In the genomic region with DNA sequence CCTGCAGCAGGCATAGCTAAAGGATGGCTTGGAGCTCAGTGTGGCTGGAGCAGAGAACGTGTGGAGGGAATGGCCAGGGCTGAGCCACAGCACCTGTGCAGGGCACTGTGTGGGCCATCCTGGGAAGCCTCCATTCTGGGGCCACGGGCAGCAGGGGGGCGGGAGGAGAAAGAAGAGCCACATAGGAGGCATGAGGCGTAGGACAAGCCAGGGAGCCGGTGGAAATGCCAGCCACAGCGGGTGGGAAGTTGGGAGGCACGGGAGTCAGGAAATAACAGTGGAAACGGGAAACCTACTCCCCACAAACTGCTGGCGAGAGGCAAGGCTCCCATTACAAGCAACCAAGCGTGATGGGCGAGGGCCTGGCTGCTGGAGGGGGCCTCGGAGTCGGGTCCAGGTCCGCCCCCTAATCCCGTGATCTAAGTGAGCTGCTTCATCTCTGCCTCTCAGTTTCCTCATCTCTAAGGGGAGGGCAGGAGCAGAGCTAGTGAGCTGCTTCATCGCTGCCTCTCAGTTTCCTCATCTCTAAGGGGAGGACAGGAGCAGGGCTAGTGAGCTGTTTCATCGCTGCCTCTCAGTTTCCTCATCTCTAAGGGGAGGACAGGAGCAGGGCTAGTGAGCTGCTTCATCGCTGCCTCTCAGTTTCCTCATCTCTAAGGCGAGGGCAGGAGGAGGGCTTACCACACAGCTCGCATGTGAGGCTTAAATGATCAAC, we compare ENCODE assay signal across 1 cellular context.
TF ChIP-seq lines count a peak whose summit lies in the region.

No MANE protein-coding gene starts in this region.

TF ChIP-seq in HepG2, 621 proteins besides CTCF, POLR2A, EP300 and RAD21 (continued from another document):
- TF ChIP-seq, protein P1, sequence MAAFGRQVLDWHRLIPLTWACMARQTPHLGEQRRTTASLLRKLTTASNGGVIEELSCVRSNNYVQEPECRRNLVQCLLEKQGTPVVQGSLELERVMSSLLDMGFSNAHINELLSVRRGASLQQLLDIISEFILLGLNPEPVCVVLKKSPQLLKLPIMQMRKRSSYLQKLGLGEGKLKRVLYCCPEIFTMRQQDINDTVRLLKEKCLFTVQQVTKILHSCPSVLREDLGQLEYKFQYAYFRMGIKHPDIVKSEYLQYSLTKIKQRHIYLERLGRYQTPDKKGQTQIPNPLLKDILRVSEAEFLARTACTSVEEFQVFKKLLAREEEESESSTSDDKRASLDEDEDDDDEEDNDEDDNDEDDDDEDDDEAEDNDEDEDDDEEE (CRISPR knock-in tag; IDR thresholded peaks at IDR 0.05) = peak; percentile 57; the same call in 1 of the 2 replicates
- peak; percentile 50; the same call in 1 of the 2 replicates for TF ChIP-seq NRL (CRISPR knock-in tag; IDR thresholded peaks at IDR 0.05; ENCODE audit: borderline replicate concordance)
- TF ChIP-seq, protein P2, sequence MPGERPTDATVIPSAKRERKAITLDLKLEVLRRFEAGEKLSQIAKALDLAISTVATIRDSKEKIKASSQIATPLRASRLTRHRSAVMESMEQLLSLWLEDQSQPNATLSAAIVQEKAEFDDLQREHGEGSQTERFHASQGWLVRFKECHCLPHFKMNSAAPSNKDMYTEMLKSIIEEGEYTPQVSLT (CRISPR knock-in tag; IDR thresholded peaks at IDR 0.05; ENCODE audit: borderline replicate concordance, low read depth) = no peak
- no peak for TF ChIP-seq NFE2L1 (CRISPR knock-in tag; IDR thresholded peaks at IDR 0.05; ENCODE audit: borderline replicate concordance)
- 0 out of 2 replicates have a peak, but pooled peaks have one; percentile 25 for TF ChIP-seq SSRP1 (CRISPR knock-in tag; IDR thresholded peaks at IDR 0.05)
- TF ChIP-seq, protein P3, sequence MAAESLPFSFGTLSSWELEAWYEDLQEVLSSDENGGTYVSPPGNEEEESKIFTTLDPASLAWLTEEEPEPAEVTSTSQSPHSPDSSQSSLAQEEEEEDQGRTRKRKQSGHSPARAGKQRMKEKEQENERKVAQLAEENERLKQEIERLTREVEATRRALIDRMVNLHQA (CRISPR knock-in tag; IDR thresholded peaks at IDR 0.05) = no peak
- TF ChIP-seq ZNF331 (CRISPR knock-in tag; IDR thresholded peaks at IDR 0.05) = no peak
- no peak for TF ChIP-seq ZNF703 (CRISPR knock-in tag; IDR thresholded peaks at IDR 0.05; ENCODE audit: borderline replicate concordance)
- no peak for TF ChIP-seq FOXC1 (CRISPR knock-in tag; IDR thresholded peaks at IDR 0.05; ENCODE audit: borderline replicate concordance)
- 0 out of 2 replicates have a peak, but pooled peaks have one; percentile 17 for TF ChIP-seq BORCS8-MEF2B (CRISPR knock-in tag; IDR thresholded peaks at IDR 0.05)
- no peak for TF ChIP-seq SNRNP70 (IDR thresholded peaks at IDR 0.05; ENCODE audit: low read depth, low read length)
- no peak for TF ChIP-seq PCBP2 (optimal IDR thresholded peaks at IDR 0.05; ENCODE audit: low read depth, low read length, poor library complexity, severe bottlenecking)
- 0 out of 2 replicates have a peak, but pooled peaks have one; percentile 15 for TF ChIP-seq ZNF879 (CRISPR knock-in tag; IDR thresholded peaks at IDR 0.05)
- TF ChIP-seq, protein P4, sequence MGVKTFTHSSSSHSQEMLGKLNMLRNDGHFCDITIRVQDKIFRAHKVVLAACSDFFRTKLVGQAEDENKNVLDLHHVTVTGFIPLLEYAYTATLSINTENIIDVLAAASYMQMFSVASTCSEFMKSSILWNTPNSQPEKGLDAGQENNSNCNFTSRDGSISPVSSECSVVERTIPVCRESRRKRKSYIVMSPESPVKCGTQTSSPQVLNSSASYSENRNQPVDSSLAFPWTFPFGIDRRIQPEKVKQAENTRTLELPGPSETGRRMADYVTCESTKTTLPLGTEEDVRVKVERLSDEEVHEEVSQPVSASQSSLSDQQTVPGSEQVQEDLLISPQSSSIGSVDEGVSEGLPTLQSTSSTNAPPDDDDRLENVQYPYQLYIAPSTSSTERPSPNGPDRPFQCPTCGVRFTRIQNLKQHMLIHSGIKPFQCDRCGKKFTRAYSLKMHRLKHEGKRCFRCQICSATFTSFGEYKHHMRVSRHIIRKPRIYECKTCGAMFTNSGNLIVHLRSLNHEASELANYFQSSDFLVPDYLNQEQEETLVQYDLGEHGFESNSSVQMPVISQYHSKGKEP (CRISPR knock-in tag; IDR thresholded peaks at IDR 0.05) = no peak
- TF ChIP-seq, protein P5, sequence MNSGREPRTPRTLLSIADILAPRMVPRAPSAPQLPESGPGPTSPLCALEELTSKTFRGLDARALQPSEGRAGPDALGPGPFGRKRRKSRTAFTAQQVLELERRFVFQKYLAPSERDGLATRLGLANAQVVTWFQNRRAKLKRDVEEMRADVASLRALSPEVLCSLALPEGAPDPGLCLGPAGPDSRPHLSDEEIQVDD (CRISPR knock-in tag; IDR thresholded peaks at IDR 0.05; ENCODE audit: borderline replicate concordance) = no peak
- no peak for TF ChIP-seq MYC (CRISPR knock-in tag; IDR thresholded peaks at IDR 0.05; ENCODE audit: borderline replicate concordance)
- TF ChIP-seq MTF2 (CRISPR knock-in tag; IDR thresholded peaks at IDR 0.05; ENCODE audit: borderline replicate concordance) = no peak
- TF ChIP-seq, protein P6, sequence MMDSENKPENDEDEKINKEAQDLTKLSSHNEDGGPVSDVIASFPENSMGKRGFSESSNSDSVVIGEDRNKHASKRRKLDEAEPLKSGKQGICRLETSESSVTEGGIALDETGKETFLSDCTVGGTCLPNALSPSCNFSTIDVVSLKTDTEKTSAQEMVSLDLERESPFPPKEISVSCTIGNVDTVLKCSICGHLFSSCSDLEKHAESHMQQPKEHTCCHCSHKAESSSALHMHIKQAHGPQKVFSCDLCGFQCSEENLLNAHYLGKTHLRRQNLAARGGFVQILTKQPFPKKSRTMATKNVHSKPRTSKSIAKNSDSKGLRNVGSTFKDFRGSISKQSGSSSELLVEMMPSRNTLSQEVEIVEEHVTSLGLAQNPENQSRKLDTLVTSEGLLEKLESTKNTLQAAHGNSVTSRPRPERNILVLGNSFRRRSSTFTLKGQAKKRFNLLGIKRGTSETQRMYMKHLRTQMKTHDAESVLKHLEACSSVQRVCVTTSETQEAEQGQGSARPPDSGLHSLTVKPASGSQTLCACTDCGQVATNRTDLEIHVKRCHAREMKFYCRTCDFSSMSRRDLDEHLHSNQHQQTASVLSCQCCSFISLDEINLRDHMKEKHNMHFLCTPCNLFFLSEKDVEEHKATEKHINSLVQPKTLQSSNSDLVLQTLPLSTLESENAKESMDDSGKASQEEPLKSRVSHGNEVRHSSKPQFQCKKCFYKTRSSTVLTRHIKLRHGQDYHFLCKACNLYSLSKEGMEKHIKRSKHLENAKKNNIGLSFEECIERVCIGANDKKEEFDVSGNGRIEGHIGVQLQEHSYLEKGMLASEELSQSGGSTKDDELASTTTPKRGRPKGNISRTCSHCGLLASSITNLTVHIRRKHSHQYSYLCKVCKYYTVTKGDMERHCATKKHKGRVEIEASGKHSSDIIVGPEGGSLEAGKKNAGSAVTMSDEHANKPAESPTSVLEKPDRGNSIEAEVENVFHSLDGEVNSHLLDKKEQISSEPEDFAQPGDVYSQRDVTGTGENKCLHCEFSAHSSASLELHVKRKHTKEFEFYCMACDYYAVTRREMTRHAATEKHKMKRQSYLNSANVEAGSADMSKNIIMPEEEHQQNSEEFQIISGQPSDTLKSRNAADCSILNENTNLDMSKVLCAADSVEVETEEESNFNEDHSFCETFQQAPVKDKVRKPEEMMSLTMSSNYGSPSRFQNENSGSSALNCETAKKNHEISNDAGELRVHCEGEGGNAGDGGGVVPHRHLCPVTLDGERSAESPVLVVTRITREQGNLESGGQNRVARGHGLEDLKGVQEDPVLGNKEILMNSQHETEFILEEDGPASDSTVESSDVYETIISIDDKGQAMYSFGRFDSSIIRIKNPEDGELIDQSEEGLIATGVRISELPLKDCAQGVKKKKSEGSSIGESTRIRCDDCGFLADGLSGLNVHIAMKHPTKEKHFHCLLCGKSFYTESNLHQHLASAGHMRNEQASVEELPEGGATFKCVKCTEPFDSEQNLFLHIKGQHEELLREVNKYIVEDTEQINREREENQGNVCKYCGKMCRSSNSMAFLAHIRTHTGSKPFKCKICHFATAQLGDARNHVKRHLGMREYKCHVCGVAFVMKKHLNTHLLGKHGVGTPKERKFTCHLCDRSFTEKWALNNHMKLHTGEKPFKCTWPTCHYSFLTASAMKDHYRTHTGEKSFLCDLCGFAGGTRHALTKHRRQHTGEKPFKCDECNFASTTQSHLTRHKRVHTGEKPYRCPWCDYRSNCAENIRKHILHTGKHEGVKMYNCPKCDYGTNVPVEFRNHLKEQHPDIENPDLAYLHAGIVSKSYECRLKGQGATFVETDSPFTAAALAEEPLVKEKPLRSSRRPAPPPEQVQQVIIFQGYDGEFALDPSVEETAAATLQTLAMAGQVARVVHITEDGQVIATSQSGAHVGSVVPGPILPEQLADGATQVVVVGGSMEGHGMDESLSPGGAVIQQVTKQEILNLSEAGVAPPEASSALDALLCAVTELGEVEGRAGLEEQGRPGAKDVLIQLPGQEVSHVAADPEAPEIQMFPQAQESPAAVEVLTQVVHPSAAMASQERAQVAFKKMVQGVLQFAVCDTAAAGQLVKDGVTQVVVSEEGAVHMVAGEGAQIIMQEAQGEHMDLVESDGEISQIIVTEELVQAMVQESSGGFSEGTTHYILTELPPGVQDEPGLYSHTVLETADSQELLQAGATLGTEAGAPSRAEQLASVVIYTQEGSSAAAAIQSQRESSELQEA (CRISPR knock-in tag; IDR thresholded peaks at IDR 0.05; ENCODE audit: not compliant biosample characterization) = no peak
- no peak for TF ChIP-seq CENPX (CRISPR knock-in tag; IDR thresholded peaks at IDR 0.05)
- no peak for TF ChIP-seq ZNF83 (CRISPR knock-in tag; IDR thresholded peaks at IDR 0.05; ENCODE audit: borderline replicate concordance)
- TF ChIP-seq FOXK1 (CRISPR knock-in tag; IDR thresholded peaks at IDR 0.05; ENCODE audit: borderline replicate concordance, low read depth) = peak; percentile 6; the same call in 1 of the 2 replicates
- TF ChIP-seq NCOR1 (IDR thresholded peaks at IDR 0.05; ENCODE audit: borderline replicate concordance, low read length) = no peak
- no peak for TF ChIP-seq MEF2D (CRISPR knock-in tag; IDR thresholded peaks at IDR 0.05)
- no peak for TF ChIP-seq ZNF34 (CRISPR knock-in tag; IDR thresholded peaks at IDR 0.05; ENCODE audit: borderline replicate concordance)
- TF ChIP-seq ZNF788 (CRISPR knock-in tag; IDR thresholded peaks at IDR 0.05; ENCODE audit: borderline replicate concordance) = no peak
- TF ChIP-seq, protein P7, sequence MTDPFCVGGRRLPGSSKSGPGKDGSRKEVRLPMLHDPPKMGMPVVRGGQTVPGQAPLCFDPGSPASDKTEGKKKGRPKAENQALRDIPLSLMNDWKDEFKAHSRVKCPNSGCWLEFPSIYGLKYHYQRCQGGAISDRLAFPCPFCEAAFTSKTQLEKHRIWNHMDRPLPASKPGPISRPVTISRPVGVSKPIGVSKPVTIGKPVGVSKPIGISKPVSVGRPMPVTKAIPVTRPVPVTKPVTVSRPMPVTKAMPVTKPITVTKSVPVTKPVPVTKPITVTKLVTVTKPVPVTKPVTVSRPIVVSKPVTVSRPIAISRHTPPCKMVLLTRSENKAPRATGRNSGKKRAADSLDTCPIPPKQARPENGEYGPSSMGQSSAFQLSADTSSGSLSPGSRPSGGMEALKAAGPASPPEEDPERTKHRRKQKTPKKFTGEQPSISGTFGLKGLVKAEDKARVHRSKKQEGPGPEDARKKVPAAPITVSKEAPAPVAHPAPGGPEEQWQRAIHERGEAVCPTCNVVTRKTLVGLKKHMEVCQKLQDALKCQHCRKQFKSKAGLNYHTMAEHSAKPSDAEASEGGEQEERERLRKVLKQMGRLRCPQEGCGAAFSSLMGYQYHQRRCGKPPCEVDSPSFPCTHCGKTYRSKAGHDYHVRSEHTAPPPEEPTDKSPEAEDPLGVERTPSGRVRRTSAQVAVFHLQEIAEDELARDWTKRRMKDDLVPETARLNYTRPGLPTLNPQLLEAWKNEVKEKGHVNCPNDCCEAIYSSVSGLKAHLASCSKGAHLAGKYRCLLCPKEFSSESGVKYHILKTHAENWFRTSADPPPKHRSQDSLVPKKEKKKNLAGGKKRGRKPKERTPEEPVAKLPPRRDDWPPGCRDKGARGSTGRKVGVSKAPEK (CRISPR knock-in tag; IDR thresholded peaks at IDR 0.05; ENCODE audit: borderline replicate concordance) = no peak
- no peak for TF ChIP-seq BHLHE40 (IDR thresholded peaks at IDR 0.05; ENCODE audit: low read length)
- no peak for TF ChIP-seq ZNF274 (CRISPR knock-in tag; IDR thresholded peaks at IDR 0.05)
- no peak for TF ChIP-seq PCBP1 (IDR thresholded peaks at IDR 0.05; ENCODE audit: borderline replicate concordance, low read depth, low read length)
- TF ChIP-seq ZNF562 (CRISPR knock-in tag; IDR thresholded peaks at IDR 0.05; ENCODE audit: borderline replicate concordance) = no peak
- TF ChIP-seq RXRA (CRISPR knock-in tag; IDR thresholded peaks at IDR 0.05) = 0 out of 2 replicates have a peak, but pooled peaks have one; percentile 24
- no peak for TF ChIP-seq JARID2 (CRISPR knock-in tag; IDR thresholded peaks at IDR 0.05; ENCODE audit: insufficient replicate concordance)
- no peak for TF ChIP-seq HNRNPL (IDR thresholded peaks at IDR 0.05; ENCODE audit: low read depth, low read length)
- TF ChIP-seq, protein P8, sequence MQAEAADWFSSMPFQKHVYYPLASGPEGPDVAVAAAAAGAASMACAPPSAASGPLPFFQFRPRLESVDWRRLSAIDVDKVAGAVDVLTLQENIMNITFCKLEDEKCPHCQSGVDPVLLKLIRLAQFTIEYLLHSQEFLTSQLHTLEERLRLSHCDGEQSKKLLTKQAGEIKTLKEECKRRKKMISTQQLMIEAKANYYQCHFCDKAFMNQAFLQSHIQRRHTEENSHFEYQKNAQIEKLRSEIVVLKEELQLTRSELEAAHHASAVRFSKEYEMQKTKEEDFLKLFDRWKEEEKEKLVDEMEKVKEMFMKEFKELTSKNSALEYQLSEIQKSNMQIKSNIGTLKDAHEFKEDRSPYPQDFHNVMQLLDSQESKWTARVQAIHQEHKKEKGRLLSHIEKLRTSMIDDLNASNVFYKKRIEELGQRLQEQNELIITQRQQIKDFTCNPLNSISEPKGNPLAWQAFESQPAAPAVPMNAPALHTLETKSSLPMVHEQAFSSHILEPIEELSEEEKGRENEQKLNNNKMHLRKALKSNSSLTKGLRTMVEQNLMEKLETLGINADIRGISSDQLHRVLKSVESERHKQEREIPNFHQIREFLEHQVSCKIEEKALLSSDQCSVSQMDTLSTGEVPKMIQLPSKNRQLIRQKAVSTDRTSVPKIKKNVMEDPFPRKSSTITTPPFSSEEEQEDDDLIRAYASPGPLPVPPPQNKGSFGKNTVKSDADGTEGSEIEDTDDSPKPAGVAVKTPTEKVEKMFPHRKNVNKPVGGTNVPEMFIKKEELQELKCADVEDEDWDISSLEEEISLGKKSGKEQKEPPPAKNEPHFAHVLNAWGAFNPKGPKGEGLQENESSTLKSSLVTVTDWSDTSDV (CRISPR knock-in tag; IDR thresholded peaks at IDR 0.05) = no peak
- no peak for TF ChIP-seq ZNF543 (CRISPR knock-in tag; IDR thresholded peaks at IDR 0.05)
- no peak for TF ChIP-seq HOXA5 (CRISPR knock-in tag; IDR thresholded peaks at IDR 0.05)
